In genomic region chr1:228336308-228337030, GRCh38 we compare ENCODE assay signal across 13 cellular contexts.
A peak's percentile ranks its signal among the peaks of the same experiment; 100 is the strongest.
DNase-seq lines count a peak whose midpoint lies in the region; ATAC-seq, FAIRE-seq and TF ChIP-seq lines count a peak whose summit lies in the region.
"Had no signal": no experiment of that assay in that cellular context is flagged by ENCODE, and none has a peak within 500 bp of the region (broad histone marks: within the 10 kb centered on the region; RNA-seq: fewer than 3 reads in every experiment).

No MANE protein-coding gene starts in this region.

- no peak for FAIRE-seq in kidney (lab: Jason Lieb, UNC)

- peak; percentile 25; the same call in 1 of the 2 replicates for ATAC-seq in Panc1
- no peak for ATAC-seq in HG03354 (IDR thresholded peaks at IDR 0.05; ENCODE audit: poor library complexity, severe bottlenecking, unreplicated experiment)

- POLR2A ChIA-PET in Panc1 (lab: Charles Lee) = no interaction called here
- POLR2A ChIA-PET in A673 (lab: Charles Lee; ENCODE audit: low non-redundant PET) = no interaction called here

- no peaks in the 10 kb centered on the region for H3K4me1 ChIP-seq in Panc1 (ENCODE audit: control insufficient read depth, insufficient read depth, low read length)
- no peaks in the 10 kb centered on the region for H3K4me1 ChIP-seq in kidney (ENCODE audit: control insufficient read depth in 1 of 2, insufficient read depth in 1 of 2, low read depth in 1 of 2, low read length in 2 of 2)
- H3K4me1 ChIP-seq in sigmoid colon = no peaks in the 10 kb centered on the region
- H3K4me1 ChIP-seq in A673 (ENCODE audit: insufficient read depth, low read length, poor library complexity, severe bottlenecking) = no peaks in the 10 kb centered on the region
- H3K4me1 ChIP-seq: testis had no signal

- TF ChIP-seq EP300 in sigmoid colon (IDR thresholded peaks at IDR 0.05) = no peak

- BruUV-seq in Panc1 (replicated peaks; lab: Mats Ljungman, UMichigan) (no TSS peak), A673 (replicated peaks; lab: Mats Ljungman, UMichigan) (no TSS peak)

- no peak for TF ChIP-seq CTCF in Panc1 (IDR thresholded peaks at IDR 0.05)
- no peak for TF ChIP-seq CTCF in kidney (IDR thresholded peaks at IDR 0.05; ENCODE audit: borderline replicate concordance, extremely low read depth, insufficient read depth)
- no peak for TF ChIP-seq CTCF in sigmoid colon (IDR thresholded peaks at IDR 0.05)
- no peak for TF ChIP-seq CTCF in A673 (conservative IDR thresholded peaks at IDR 0.05; ENCODE audit: low read depth, low read length)

- H3K9me3 ChIP-seq in Panc1 (ENCODE audit: control insufficient read depth, insufficient read depth, low read depth, low read length) (no peaks in the 10 kb centered on the region), kidney (ENCODE audit: control insufficient read depth in 1 of 2, low read length in 2 of 2) (no peaks in the 10 kb centered on the region), sigmoid colon (no peaks in the 10 kb centered on the region), A673 (ENCODE audit: low read depth, low read length, poor library complexity, severe bottlenecking) (no peaks in the 10 kb centered on the region)
- H3K9me3 ChIP-seq: testis had no signal

- no peak overlapping the region for H3K4me3 ChIP-seq in Panc1 (ENCODE audit: low read depth in 2 of 2, low read length in 2 of 2)
- H3K4me3 ChIP-seq in kidney (ENCODE audit: low read length in 2 of 2) = no peak overlapping the region
- no peak overlapping the region for H3K4me3 ChIP-seq in sigmoid colon
- H3K4me3 ChIP-seq in A673 (ENCODE audit: low read depth, low read length, poor library complexity, severe bottlenecking) = no peak overlapping the region
- H3K4me3 ChIP-seq: testis had no signal

- no peaks in the 10 kb centered on the region for H3K36me3 ChIP-seq in Panc1 (ENCODE audit: control insufficient read depth, insufficient read depth, low read length)
- peaks cover 5 to 10% of the 10 kb centered on the region in 2 donors for H3K36me3 ChIP-seq in kidney (ENCODE audit: control insufficient read depth in 1 of 2, insufficient read depth in 2 of 2, low read length in 2 of 2)
- H3K36me3 ChIP-seq in sigmoid colon = peaks cover 0 to 7% (median 0%) of the 10 kb centered on the region in 4 donors
- peaks cover 6% of the 10 kb centered on the region for H3K36me3 ChIP-seq in A673 (ENCODE audit: insufficient read depth, low read length, poor library complexity, severe bottlenecking)

- no peak for TF ChIP-seq POLR2A in sigmoid colon (IDR thresholded peaks at IDR 0.05)

- H3K27me3 ChIP-seq in Panc1 (ENCODE audit: control insufficient read depth, insufficient read depth, low read length) = no peaks in the 10 kb centered on the region
- H3K27me3 ChIP-seq in sigmoid colon = no peaks in the 10 kb centered on the region
- no peaks in the 10 kb centered on the region for H3K27me3 ChIP-seq in A673 (replicated peaks; ENCODE audit: insufficient read depth, low read depth, low read length, poor library complexity)
- H3K27me3 ChIP-seq: testis had no signal

- in situ Hi-C loops in Panc1 (cut with HindIII; ENCODE audit: low pct_unique_long_range_greater_than_20kb, low sequenced_read_pairs) = no loop called here

- H3K27ac ChIP-seq in Panc1 (ENCODE audit: low read length) (no peak overlapping the region), kidney (ENCODE audit: low read depth in 2 of 2, low read length in 2 of 2) (no peak overlapping the region), sigmoid colon (no peak overlapping the region), A673 (ENCODE audit: low read depth, low read length, poor library complexity, severe bottlenecking) (no peak overlapping the region)
- H3K27ac ChIP-seq: testis had no signal

- WGBS in sigmoid colon, 2 donors = 87 to 91% methylated on average over 18 of the region's 18 CpGs

- intact Hi-C loops in Panc1 (cut with micrococcal nuclease; ENCODE audit: unreplicated experiment) (no loop called here), kidney (cut with DNase I) (no loop called here), sigmoid colon (cut with DNase I) (no loop called here), A673 (cut with micrococcal nuclease; ENCODE audit: unreplicated experiment) (no loop called here)

- CTCF ChIA-PET in Panc1 (lab: Charles Lee) (no interaction called here), A673 (lab: Charles Lee) (no interaction called here)

- DNase-seq in GM04504 (ENCODE audit: low read depth) (peak; percentile 12), Panc1 (ENCODE audit: low read depth, low spot score) (no peak), kidney (peak; percentile 55), sigmoid colon (peak; percentile 62), GM03348 (ENCODE audit: low spot score) (no peak), A673 (ENCODE audit: low spot score) (no peak)
- DNase-seq: activated CD4-positive, alpha-beta T cell treated with anti-CD3 and anti-CD28 coated beads, Interleukin-2, amount 50 U/mL, for 1 hour; CD4-positive, CD25-positive, alpha-beta regulatory T cell; NCI-H2029 treated with DMSO at 0.1 percent for 48 hours; NCI-H82; SHP77 treated with DMSO at 0.1 percent for 48 hours; testis had no signal

- H3K9ac ChIP-seq in kidney (ENCODE audit: low read length in 2 of 2) = no peak overlapping the region

Comparison
In these comparisons a context has a peak if more than half of its experiments do, and no peak if none do; other contexts are left out.
1. DNase-seq: peak in GM04504 (single experiment), kidney (single experiment) and sigmoid colon (single experiment); none in Panc1 (single experiment), GM03348 (single experiment) and A673 (single experiment).